35 cellular contexts compared by ENCODE assay signal in the genomic region with DNA sequence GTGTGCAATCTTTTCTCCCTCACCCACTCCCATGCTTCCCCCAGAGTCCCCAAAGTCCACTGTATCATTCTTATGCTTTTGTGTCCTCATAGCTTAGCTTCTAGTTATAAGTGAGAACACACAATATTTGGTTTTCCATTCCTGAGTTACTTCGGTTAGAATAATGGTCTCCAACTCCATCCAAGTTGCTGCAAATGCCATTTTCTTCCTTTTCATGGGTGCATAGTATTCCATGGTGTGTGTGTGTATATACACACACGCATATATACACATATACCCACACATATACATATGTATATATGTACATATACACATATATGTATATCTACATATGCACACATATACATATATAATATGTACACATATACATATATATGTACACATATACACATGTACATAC.
"Had no signal": no experiment of that assay in that cellular context is flagged by ENCODE, and none has a peak within 500 bp of the region (broad histone marks: within the 10 kb centered on the region; RNA-seq: fewer than 3 reads in every experiment).

No MANE protein-coding gene starts in this region.

- H3K9me3 ChIP-seq: MG63 had no signal

- H3K4me3 ChIP-seq: MG63 had no signal

- H3K27me3 ChIP-seq: MG63 had no signal

- DNase-seq: Karpas-422, Kasumi-1, MG63, MM.1S, MV-4-11, NCI-H1048, NCI-H1092, NCI-H1092 treated with DMSO at 0.1 percent for 48 hours, NCI-H1105, NCI-H1105 treated with DMSO at 0.1 percent for 48 hours, NCI-H1417, NCI-H1417 treated with DMSO at 0.1 percent for 48 hours, NCI-H1436, NCI-H1436 treated with DMSO at 0.1 percent for 48 hours, NCI-H146, NCI-H1694, NCI-H1694 treated with DMSO at 0.1 percent for 48 hours, NCI-H187, NCI-H187 treated with DMSO at 0.1 percent for 48 hours, NCI-H1930, NCI-H2029, NCI-H2029 treated with DMSO at 0.1 percent for 48 hours, NCI-H2081, NCI-H2081 treated with DMSO at 0.1 percent for 48 hours, NCI-H2107, NCI-H2171, NCI-H2171 treated with DMSO at 0.1 percent for 48 hours, NCI-H2227 treated with DMSO at 0.1 percent for 48 hours, NCI-H226, NCI-H345, NCI-H446, NCI-H446 treated with DMSO at 0.1 percent for 48 hours, NCI-H510A, NCI-H510A treated with DMSO at 0.1 percent for 48 hours, NCI-H524 had no signal

- H3K36me3 ChIP-seq: MG63 had no signal
